ENCODE assay signal across 19 cellular contexts in the genomic region with DNA sequence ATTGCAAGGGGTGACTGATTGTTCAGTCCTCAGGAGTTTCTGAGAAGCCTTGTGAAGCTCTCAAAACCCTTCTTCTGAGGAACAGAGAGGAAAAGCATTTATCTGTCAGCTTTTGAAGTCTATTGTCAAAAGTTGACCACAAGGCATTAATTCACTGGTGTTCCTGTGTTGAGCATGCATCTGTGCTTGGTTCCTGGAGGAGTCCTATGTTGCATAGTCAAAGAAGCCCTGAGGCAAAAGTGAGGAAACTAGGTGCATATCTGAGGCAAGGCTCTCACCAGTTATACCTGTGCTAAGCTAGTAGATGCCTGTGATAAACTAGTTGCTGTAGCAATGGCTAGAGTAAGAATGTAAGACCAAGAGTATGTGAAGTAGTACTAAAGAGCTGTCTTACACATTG. TPM values are rescaled to one million over a fixed set of nuclear protein-coding genes. Genes with fewer than 3 reads are reported as not detected.
A peak's percentile ranks its signal among the peaks of the same experiment; 100 is the strongest.
DNase-seq lines count a peak whose midpoint lies in the region; ATAC-seq and TF ChIP-seq lines count a peak whose summit lies in the region.
"Had no signal": no experiment of that assay in that cellular context is flagged by ENCODE, and none has a peak within 500 bp of the region (broad histone marks: within the 10 kb centered on the region; RNA-seq: fewer than 3 reads in every experiment).

No MANE protein-coding gene starts in this region.

- H3K4me3 Mint-ChIP-seq in brain, result peak overlapping the region in 4 of 5 experiments; percentile 51 to 96 (median 94)

- TF ChIP-seq RAD21 in neural cell (conservative IDR thresholded peaks at IDR 0.05), result no peak

- no peak for TF ChIP-seq CTCF in Loucy (conservative IDR thresholded peaks at IDR 0.05; ENCODE audit: low read length)
- no peak for TF ChIP-seq CTCF in brain (conservative IDR thresholded peaks at IDR 0.05)
- TF ChIP-seq CTCF in neural cell (IDR thresholded peaks at IDR 0.05; ENCODE audit: poor library complexity, severe bottlenecking), result no peak

- H3K79me2 ChIP-seq in Loucy (ENCODE audit: insufficient read depth, low read length) (peaks cover 31% of the 10 kb centered on the region), neural cell (replicated peaks; ENCODE audit: insufficient read depth, low read length) (peaks cover 7% of the 10 kb centered on the region)

- peaks cover 36% of the 10 kb centered on the region for H3K4me1 ChIP-seq in Loucy (ENCODE audit: insufficient read depth, low read length, poor library complexity, severe bottlenecking)

- peaks cover 9% of the 10 kb centered on the region for H3K36me3 Mint-ChIP-seq in brain

- H4K20me1 ChIP-seq in Loucy (ENCODE audit: insufficient read depth, low read length, poor library complexity, severe bottlenecking) (no peaks in the 10 kb centered on the region), neural cell (ENCODE audit: insufficient read depth) (no peaks in the 10 kb centered on the region)

- H3K27ac Mint-ChIP-seq in brain, result no peak overlapping the region
- H3K27ac Mint-ChIP-seq: activated T-helper 2 cell treated with anti-CD3 and anti-CD28 coated beads, Interferon-gamma antibody, Interleukin-2, Interleukin-4, amounts not matched to agents 10 μg/mL and 5 μg/mL and 100 μg/mL, durations not matched to agents 14 hours and 24 hours and 36 hours had no signal

- H3K36me3 ChIP-seq in Loucy (ENCODE audit: insufficient read depth, low read length), result no peaks in the 10 kb centered on the region
- H3K36me3 ChIP-seq in neural cell (ENCODE audit: insufficient read depth, low read length), result no peaks in the 10 kb centered on the region

- H3K9me3 ChIP-seq in Loucy (ENCODE audit: insufficient read depth, low read depth, low read length), result no peaks in the 10 kb centered on the region
- H3K9me3 ChIP-seq in neural cell (ENCODE audit: low read length), result no peaks in the 10 kb centered on the region
- H3K9me3 ChIP-seq: colonic mucosa, heart left ventricle had no signal

- peak overlapping the region; percentile 98 for H3K4me3 ChIP-seq in Loucy (ENCODE audit: low read length, poor library complexity, severe bottlenecking)
- peak overlapping the region; percentile 10 for H3K4me3 ChIP-seq in neural cell (ENCODE audit: low read length)
- H3K4me3 ChIP-seq: colonic mucosa had no signal

- no peaks in the 10 kb centered on the region for H3K9me2 ChIP-seq in Loucy (replicated peaks; ENCODE audit: low read depth, low read length)
- no peaks in the 10 kb centered on the region for H3K9me2 ChIP-seq in neural cell (ENCODE audit: insufficient read depth, low read length)

- DNase-seq in EL (peak; percentile 12), DMS 273 (lab: John Stamatoyannopoulos, UW; ENCODE audit: unreplicated experiment) (no peak)
- DNase-seq: activated CD4-positive, alpha-beta memory T cell treated with anti-CD3 and anti-CD28 coated beads, Interleukin-2, amount 10 ng/mL, durations not matched to agents 7 days and 5 days; anterior cingulate cortex; colonic mucosa; DMS79; erythroblast; heart left ventricle; mesendoderm; NCI-H1694; nucleus accumbens had no signal

- no peaks in the 10 kb centered on the region for H3F3A ChIP-seq in Loucy (ENCODE audit: low read depth)
- H3F3A ChIP-seq in neural cell (ENCODE audit: insufficient read depth, low read length, poor library complexity, severe bottlenecking), result no peaks in the 10 kb centered on the region

- no peak for TF ChIP-seq EP300 in neural cell (conservative IDR thresholded peaks at IDR 0.05; ENCODE audit: poor library complexity, severe bottlenecking)

- no peak for ATAC-seq in GM18511 (IDR thresholded peaks at IDR 0.05; ENCODE audit: unreplicated experiment)
- ATAC-seq in GM18868 (IDR thresholded peaks at IDR 0.05; ENCODE audit: unreplicated experiment), result no peak
- ATAC-seq: heart left ventricle, sciatic nerve had no signal

- no peaks in the 10 kb centered on the region for H3K27me3 ChIP-seq in Loucy (ENCODE audit: insufficient read depth, low read length, poor library complexity, severe bottlenecking)
- H3K27me3 ChIP-seq in neural cell (ENCODE audit: insufficient read depth, low read depth, low read length), result no peaks in the 10 kb centered on the region
- H3K27me3 ChIP-seq: colonic mucosa, heart left ventricle had no signal

- no peaks in the 10 kb centered on the region for H3K9me3 Mint-ChIP-seq in brain
- H3K9me3 Mint-ChIP-seq: activated CD4-positive, alpha-beta memory T cell treated with anti-CD3 and anti-CD28 coated beads, Interleukin-2, amount 10 ng/mL, durations not matched to agents 7 days and 5 days; activated T-helper 2 cell treated with anti-CD3 and anti-CD28 coated beads, Interferon-gamma antibody, Interleukin-2, Interleukin-4, amounts not matched to agents 10 μg/mL and 5 μg/mL and 100 μg/mL, durations not matched to agents 14 hours and 24 hours and 36 hours had no signal

- H3K9ac ChIP-seq in Loucy (ENCODE audit: low read depth, low read length, poor library complexity, severe bottlenecking) (no peak overlapping the region), neural cell (ENCODE audit: low read length) (no peak overlapping the region)

- H3K4me2 ChIP-seq in Loucy (ENCODE audit: low read depth, low read length, poor library complexity, severe bottlenecking) (peak overlapping the region; percentile 82), neural cell (ENCODE audit: low read length) (no peak overlapping the region)

- peaks cover 6% of the 10 kb centered on the region for H3K27me3 Mint-ChIP-seq in brain
- H3K27me3 Mint-ChIP-seq: activated CD4-positive, alpha-beta memory T cell treated with anti-CD3 and anti-CD28 coated beads, Interleukin-2, amount 10 ng/mL, durations not matched to agents 7 days and 5 days had no signal

- H3K27ac ChIP-seq in neural cell (ENCODE audit: low read length), result no peak overlapping the region
- H3K27ac ChIP-seq: C4-2B, colonic mucosa, heart left ventricle had no signal

- peaks cover 44% of the 10 kb centered on the region for H3K4me1 Mint-ChIP-seq in brain

- H2AFZ ChIP-seq in Loucy (ENCODE audit: low read length), result no peak overlapping the region
- H2AFZ ChIP-seq in neural cell (ENCODE audit: low read depth, low read length), result no peak overlapping the region

TF ChIP-seq in neural cell, 6 proteins besides CTCF, POLR2A, EP300 and RAD21:
- TF ChIP-seq, protein P1, sequence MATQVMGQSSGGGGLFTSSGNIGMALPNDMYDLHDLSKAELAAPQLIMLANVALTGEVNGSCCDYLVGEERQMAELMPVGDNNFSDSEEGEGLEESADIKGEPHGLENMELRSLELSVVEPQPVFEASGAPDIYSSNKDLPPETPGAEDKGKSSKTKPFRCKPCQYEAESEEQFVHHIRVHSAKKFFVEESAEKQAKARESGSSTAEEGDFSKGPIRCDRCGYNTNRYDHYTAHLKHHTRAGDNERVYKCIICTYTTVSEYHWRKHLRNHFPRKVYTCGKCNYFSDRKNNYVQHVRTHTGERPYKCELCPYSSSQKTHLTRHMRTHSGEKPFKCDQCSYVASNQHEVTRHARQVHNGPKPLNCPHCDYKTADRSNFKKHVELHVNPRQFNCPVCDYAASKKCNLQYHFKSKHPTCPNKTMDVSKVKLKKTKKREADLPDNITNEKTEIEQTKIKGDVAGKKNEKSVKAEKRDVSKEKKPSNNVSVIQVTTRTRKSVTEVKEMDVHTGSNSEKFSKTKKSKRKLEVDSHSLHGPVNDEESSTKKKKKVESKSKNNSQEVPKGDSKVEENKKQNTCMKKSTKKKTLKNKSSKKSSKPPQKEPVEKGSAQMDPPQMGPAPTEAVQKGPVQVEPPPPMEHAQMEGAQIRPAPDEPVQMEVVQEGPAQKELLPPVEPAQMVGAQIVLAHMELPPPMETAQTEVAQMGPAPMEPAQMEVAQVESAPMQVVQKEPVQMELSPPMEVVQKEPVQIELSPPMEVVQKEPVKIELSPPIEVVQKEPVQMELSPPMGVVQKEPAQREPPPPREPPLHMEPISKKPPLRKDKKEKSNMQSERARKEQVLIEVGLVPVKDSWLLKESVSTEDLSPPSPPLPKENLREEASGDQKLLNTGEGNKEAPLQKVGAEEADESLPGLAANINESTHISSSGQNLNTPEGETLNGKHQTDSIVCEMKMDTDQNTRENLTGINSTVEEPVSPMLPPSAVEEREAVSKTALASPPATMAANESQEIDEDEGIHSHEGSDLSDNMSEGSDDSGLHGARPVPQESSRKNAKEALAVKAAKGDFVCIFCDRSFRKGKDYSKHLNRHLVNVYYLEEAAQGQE (IDR thresholded peaks at IDR 0.05; ENCODE audit: borderline replicate concordance), result no peak
- TF ChIP-seq SMC3 (conservative IDR thresholded peaks at IDR 0.05; ENCODE audit: poor library complexity), result no peak
- no peak for TF ChIP-seq POLR2AphosphoS5 (IDR thresholded peaks at IDR 0.05)
- TF ChIP-seq EZH2 (IDR thresholded peaks at IDR 0.05; ENCODE audit: borderline replicate concordance, insufficient read depth, low read length, poor library complexity, severe bottlenecking), result no peak
- TF ChIP-seq MXI1 (conservative IDR thresholded peaks at IDR 0.05; ENCODE audit: poor library complexity, severe bottlenecking), result no peak
- no peak for TF ChIP-seq TAF1 (IDR thresholded peaks at IDR 0.05; ENCODE audit: low read depth)

RNA-seq across cellular contexts. Expression of gene HEATR6, which starts 1.8 kb away (rescaled TPM):
- polyA plus RNA-seq in brain (ENCODE audit: insufficient read depth, low read depth, low replicate concordance) (14.7 TPM), neural cell (24.8 and 26.9 TPM in 2 replicates)
- 40.2 and 46.3 TPM in 2 replicates for polyA minus RNA-seq in neural cell
